In the genomic region with DNA sequence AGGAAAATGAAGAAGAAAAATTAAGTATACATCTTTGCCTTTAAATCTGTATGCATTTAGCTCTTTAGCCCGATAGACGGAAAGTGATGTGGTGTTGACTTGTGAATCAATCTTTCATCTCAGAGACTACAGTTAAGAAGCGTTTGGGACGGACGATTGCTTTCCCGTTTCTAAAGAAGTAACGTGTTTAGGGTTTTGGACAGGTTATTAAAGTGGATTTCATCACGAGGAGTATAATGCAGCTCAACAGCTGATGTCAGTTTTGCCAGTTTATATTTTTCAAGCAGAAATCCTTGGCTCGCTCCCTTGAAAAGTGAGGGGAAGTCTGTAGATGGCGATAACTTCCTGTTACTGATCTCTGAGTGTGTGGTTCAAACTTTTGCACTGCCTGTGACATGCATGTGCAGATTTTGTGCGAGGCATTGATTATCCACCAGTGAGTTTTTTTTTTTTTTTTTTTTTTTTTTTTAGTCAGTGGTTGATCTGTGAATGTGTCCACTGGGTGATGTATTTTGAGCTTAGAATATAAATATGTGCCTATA, we compare ENCODE assay signal across 10 cellular contexts. TPM values are rescaled to one million over a fixed set of nuclear protein-coding genes. Genes with fewer than 3 reads are reported as not detected.
DNase-seq lines count a peak whose midpoint lies in the region; ATAC-seq, FAIRE-seq and TF ChIP-seq lines count a peak whose summit lies in the region.
"Had no signal": no experiment of that assay in that cellular context is flagged by ENCODE, and none has a peak within 500 bp of the region (broad histone marks: within the 10 kb centered on the region; RNA-seq: fewer than 3 reads in every experiment).

No MANE protein-coding gene starts in this region.

- H3K9me3 ChIP-seq in kidney (ENCODE audit: control insufficient read depth in 1 of 2, low read length in 2 of 2) (no peaks in the 10 kb centered on the region), suprapubic skin (no peaks in the 10 kb centered on the region)

- H3K36me3 ChIP-seq in kidney (ENCODE audit: control insufficient read depth in 1 of 2, insufficient read depth in 2 of 2, low read length in 2 of 2) (no peaks in the 10 kb centered on the region), suprapubic skin (no peaks in the 10 kb centered on the region)

- H3K4me1 Mint-ChIP-seq in activated naive CD8-positive, alpha-beta T cell treated with anti-CD3 and anti-CD28 coated beads, Interleukin-2, amount 50 U/mL, for 24 hours = no peaks in the 10 kb centered on the region
- H3K4me1 Mint-ChIP-seq: central memory CD8-positive, alpha-beta T cell had no signal

- H3K27me3 Mint-ChIP-seq in activated naive CD8-positive, alpha-beta T cell treated with anti-CD3 and anti-CD28 coated beads, Interleukin-2, amount 50 U/mL, for 24 hours = peaks cover 28% of the 10 kb centered on the region

- H3K4me1 ChIP-seq in kidney (ENCODE audit: control insufficient read depth in 1 of 2, insufficient read depth in 1 of 2, low read depth in 1 of 2, low read length in 2 of 2) (peaks cover 0 to 3% of the 10 kb centered on the region in 2 donors), suprapubic skin (peaks cover 20% of the 10 kb centered on the region)

- no peak for TF ChIP-seq POLR2A in suprapubic skin (IDR thresholded peaks at IDR 0.05)

- TF ChIP-seq CTCF in kidney (IDR thresholded peaks at IDR 0.05; ENCODE audit: borderline replicate concordance, extremely low read depth, insufficient read depth) (no peak), suprapubic skin (IDR thresholded peaks at IDR 0.05) (no peak), GM10266 (IDR thresholded peaks at IDR 0.05; ENCODE audit: control insufficient read depth, insufficient read depth, low read depth, missing control alignments) (no peak)

- DNase-seq in NCI-H1417 treated with DMSO at 0.1 percent for 48 hours (lab: John Stamatoyannopoulos, UW) = peak; percentile 46
- DNase-seq in activated naive CD8-positive, alpha-beta T cell treated with anti-CD3 and anti-CD28 coated beads, Interleukin-2, amount 50 U/mL, for 24 hours = no peak
- no peak for DNase-seq in kidney
- no peak for DNase-seq in suprapubic skin (ENCODE audit: low spot score in 2 of 2)
- no peak for DNase-seq in NCI-H2227 treated with DMSO at 0.1 percent for 48 hours (lab: John Stamatoyannopoulos, UW)
- DNase-seq in GM10266 (ENCODE audit: extremely low spot score) = no peak
- no peak for DNase-seq in activated CD4-positive, alpha-beta T cell treated with anti-CD3 and anti-CD28 coated beads, Interleukin-2, amount 50 U/mL, for 4 hours
- no peak for DNase-seq in activated T-cell treated with anti-CD3 and anti-CD28 coated beads, Interleukin-2, amount 50 U/mL, for 48 hours

- no peak overlapping the region for H3K27ac Mint-ChIP-seq in activated naive CD8-positive, alpha-beta T cell treated with anti-CD3 and anti-CD28 coated beads, Interleukin-2, amount 50 U/mL, for 24 hours
- H3K27ac Mint-ChIP-seq: T-helper 1 cell treated with Interleukin-12 subunit alpha and Interleukin-12 subunit beta and Interleukin-4 antibody, amounts not matched to agents 30 μg/mL and 1 μg/mL, for 36 hours had no signal

- no peak for TF ChIP-seq EP300 in suprapubic skin (IDR thresholded peaks at IDR 0.05)

- H3K27ac ChIP-seq in kidney (ENCODE audit: low read depth in 2 of 2, low read length in 2 of 2) = no peak overlapping the region
- H3K27ac ChIP-seq in suprapubic skin = peak overlapping the region; percentile 64

- peaks cover 9% of the 10 kb centered on the region for H3K27me3 ChIP-seq in suprapubic skin

- H3K9me3 Mint-ChIP-seq in activated naive CD8-positive, alpha-beta T cell treated with anti-CD3 and anti-CD28 coated beads, Interleukin-2, amount 50 U/mL, for 24 hours = no peaks in the 10 kb centered on the region
- H3K9me3 Mint-ChIP-seq: central memory CD8-positive, alpha-beta T cell; T-helper 1 cell treated with Interleukin-12 subunit alpha and Interleukin-12 subunit beta and Interleukin-4 antibody, amounts not matched to agents 30 μg/mL and 1 μg/mL, for 36 hours had no signal

- no peaks in the 10 kb centered on the region for H3K36me3 Mint-ChIP-seq in activated naive CD8-positive, alpha-beta T cell treated with anti-CD3 and anti-CD28 coated beads, Interleukin-2, amount 50 U/mL, for 24 hours (ENCODE audit: low read depth)

- WGBS in suprapubic skin = 1% methylated on average over 11 of the region's 11 CpGs

- peak overlapping the region; percentile 25 to 40 for H3K4me3 ChIP-seq in kidney (ENCODE audit: low read length in 2 of 2)
- H3K4me3 ChIP-seq in suprapubic skin = peak overlapping the region; percentile 61

- intact Hi-C loops in kidney (cut with DNase I) = no loop called here

- peak overlapping the region; percentile 20 for H3K4me3 Mint-ChIP-seq in activated naive CD8-positive, alpha-beta T cell treated with anti-CD3 and anti-CD28 coated beads, Interleukin-2, amount 50 U/mL, for 24 hours
- H3K4me3 Mint-ChIP-seq: central memory CD8-positive, alpha-beta T cell; T-helper 1 cell treated with Interleukin-12 subunit alpha and Interleukin-12 subunit beta and Interleukin-4 antibody, amounts not matched to agents 30 μg/mL and 1 μg/mL, for 36 hours had no signal

- H3K9ac ChIP-seq in kidney (ENCODE audit: low read length in 2 of 2) = no peak overlapping the region

- no peak for FAIRE-seq in kidney (lab: Jason Lieb, UNC)

- no peak for ATAC-seq in activated naive CD8-positive, alpha-beta T cell treated with anti-CD3 and anti-CD28 coated beads, Interleukin-2, amount 50 U/mL, for 24 hours

RNA-seq across cellular contexts. Expression of a gene that starts 1.1 kb away (rescaled TPM):
- 2.2 TPM for total RNA-seq in kidney
- 0.17 TPM for polyA plus RNA-seq in kidney (ENCODE audit: insufficient read depth, low read depth, low replicate concordance)
- 10 to 100 TPM in 3 of 4 donors, 1 to 10 TPM in 1; 2.6 to 24.8 (median 10.9) TPM for total RNA-seq in suprapubic skin
